In genomic region chr4:169010125-169011023, GRCh38 we compare ENCODE assay signal across 1 cellular context.
TF ChIP-seq lines count a peak whose summit lies in the region.

Gene CBR4, minus strand, starts transcription at chr4:169010255. Its CDS starts 166 bp downstream, at chr4:169010089.

TF ChIP-seq in HepG2, 621 proteins besides CTCF, POLR2A, EP300 and RAD21 (continued from another document and continues in another):
- TF ChIP-seq HNF1B (CRISPR knock-in tag; IDR thresholded peaks at IDR 0.05): peak; percentile 69
- TF ChIP-seq ZNF780A (CRISPR knock-in tag; IDR thresholded peaks at IDR 0.05): no peak
- peak; percentile 40; the same call in 1 of the 2 replicates for TF ChIP-seq TBX2 (CRISPR knock-in tag; IDR thresholded peaks at IDR 0.05; ENCODE audit: borderline replicate concordance)
- TF ChIP-seq ZNF121 (CRISPR knock-in tag; IDR thresholded peaks at IDR 0.05): 0 out of 2 replicates have a peak, but pooled peaks have one; percentile 9
- no peak for TF ChIP-seq CSRNP2 (CRISPR knock-in tag; conservative IDR thresholded peaks at IDR 0.05; ENCODE audit: low read depth)
- TF ChIP-seq TFDP1 (CRISPR knock-in tag; IDR thresholded peaks at IDR 0.05; ENCODE audit: borderline replicate concordance): peak; percentile 59
- TF ChIP-seq RFX1 (IDR thresholded peaks at IDR 0.05): no peak
- TF ChIP-seq MEIS1 (CRISPR knock-in tag; IDR thresholded peaks at IDR 0.05; ENCODE audit: borderline replicate concordance): peak; percentile 32; the same call in 1 of the 2 replicates
- 0 out of 2 replicates have a peak, but pooled peaks have one; percentile 26 for TF ChIP-seq HOXD1 (CRISPR knock-in tag; IDR thresholded peaks at IDR 0.05)
- TF ChIP-seq SIN3A (IDR thresholded peaks at IDR 0.05; ENCODE audit: borderline replicate concordance, low read depth, low read length): peak; percentile 64; the same call in 1 of the 2 replicates
- TF ChIP-seq HMG20B (CRISPR knock-in tag; conservative IDR thresholded peaks at IDR 0.05): no peak
- TF ChIP-seq POLR2AphosphoS5 (IDR thresholded peaks at IDR 0.05; ENCODE audit: low read depth, low read length): peak; percentile 92
- TF ChIP-seq ZNF451 (CRISPR knock-in tag; IDR thresholded peaks at IDR 0.05): no peak
- TF ChIP-seq TP53 (CRISPR knock-in tag; conservative IDR thresholded peaks at IDR 0.05): no peak
- TF ChIP-seq FOXA1 (IDR thresholded peaks at IDR 0.05): no peak
- TF ChIP-seq FOXA1 (CRISPR knock-in tag; IDR thresholded peaks at IDR 0.05): peak; percentile 7; the same call in 1 of the 2 replicates
- TF ChIP-seq THAP11 (CRISPR knock-in tag; IDR thresholded peaks at IDR 0.05): peak; percentile 98
- TF ChIP-seq ZSCAN21 (CRISPR knock-in tag; IDR thresholded peaks at IDR 0.05; ENCODE audit: borderline replicate concordance): peak; percentile 70; the same call in 1 of the 2 replicates
- no peak for TF ChIP-seq NFE2L2 (IDR thresholded peaks at IDR 0.05; ENCODE audit: low read length)
- no peak for TF ChIP-seq ATF7-NPFF (CRISPR knock-in tag; IDR thresholded peaks at IDR 0.05; ENCODE audit: low read depth)
- TF ChIP-seq ZNF770 (CRISPR knock-in tag; IDR thresholded peaks at IDR 0.05): 0 out of 2 replicates have a peak, but pooled peaks have one; percentile 32
- TF ChIP-seq PPARG (CRISPR knock-in tag; conservative IDR thresholded peaks at IDR 0.05): no peak
- 0 out of 2 replicates have a peak, but pooled peaks have one; percentile 46 for TF ChIP-seq ZFP37 (CRISPR knock-in tag; IDR thresholded peaks at IDR 0.05; ENCODE audit: borderline replicate concordance)
- peak; percentile 69 for TF ChIP-seq ZBTB34 (CRISPR knock-in tag; IDR thresholded peaks at IDR 0.05)
- TF ChIP-seq GATAD2A (CRISPR knock-in tag; IDR thresholded peaks at IDR 0.05): peak; percentile 17; the same call in 1 of the 2 replicates
- TF ChIP-seq ZNF503 (CRISPR knock-in tag; IDR thresholded peaks at IDR 0.05): no peak
- no peak; the same call in 1 of the 2 replicates for TF ChIP-seq ZNF33B (CRISPR knock-in tag; IDR thresholded peaks at IDR 0.05)
- TF ChIP-seq TARDBP (CRISPR knock-in tag; IDR thresholded peaks at IDR 0.05): peak; percentile 88
- TF ChIP-seq POGZ (CRISPR knock-in tag; IDR thresholded peaks at IDR 0.05): no peak; the same call in 1 of the 2 replicates
- no peak for TF ChIP-seq GRHL1 (CRISPR knock-in tag; conservative IDR thresholded peaks at IDR 0.05)
- no peak for TF ChIP-seq ZNF570 (CRISPR knock-in tag; IDR thresholded peaks at IDR 0.05; ENCODE audit: borderline replicate concordance)
- no peak for TF ChIP-seq POGK (CRISPR knock-in tag; conservative IDR thresholded peaks at IDR 0.05)
- TF ChIP-seq RBAK (CRISPR knock-in tag; IDR thresholded peaks at IDR 0.05): no peak
- peak; percentile 73 for TF ChIP-seq SAP130 (CRISPR knock-in tag; IDR thresholded peaks at IDR 0.05; ENCODE audit: low read depth)
- TF ChIP-seq ZNF230 (CRISPR knock-in tag; IDR thresholded peaks at IDR 0.05): peak; percentile 69; the same call in 1 of the 2 replicates
- TF ChIP-seq ZNF441 (CRISPR knock-in tag; IDR thresholded peaks at IDR 0.05; ENCODE audit: borderline replicate concordance): no peak
- TF ChIP-seq IRX3 (CRISPR knock-in tag; IDR thresholded peaks at IDR 0.05; ENCODE audit: borderline replicate concordance, low read depth): 0 out of 2 replicates have a peak, but pooled peaks have one; percentile 68
- peak; percentile 39 for TF ChIP-seq ZEB1 (IDR thresholded peaks at IDR 0.05; ENCODE audit: insufficient replicate concordance, low read depth)
- TF ChIP-seq ZNF709 (CRISPR knock-in tag; IDR thresholded peaks at IDR 0.05): 0 out of 2 replicates have a peak, but pooled peaks have one; percentile 50
- TF ChIP-seq ZNF383 (CRISPR knock-in tag; IDR thresholded peaks at IDR 0.05; ENCODE audit: borderline replicate concordance): 0 out of 2 replicates have a peak, but pooled peaks have one; percentile 28
- peak; percentile 82 for TF ChIP-seq SALL1 (CRISPR knock-in tag; IDR thresholded peaks at IDR 0.05)
- peak; percentile 55; the same call in 1 of the 2 replicates for TF ChIP-seq ZNF501 (CRISPR knock-in tag; IDR thresholded peaks at IDR 0.05)
- peak; percentile 38; the same call in 1 of the 2 replicates for TF ChIP-seq NFYC (CRISPR knock-in tag; IDR thresholded peaks at IDR 0.05)
- no peak for TF ChIP-seq KLF16 (CRISPR knock-in tag; IDR thresholded peaks at IDR 0.05)
- peak; percentile 21; the same call in 1 of the 2 replicates for TF ChIP-seq MYC (CRISPR knock-in tag; IDR thresholded peaks at IDR 0.05; ENCODE audit: borderline replicate concordance)
- no peak for TF ChIP-seq ZNF101 (CRISPR knock-in tag; IDR thresholded peaks at IDR 0.05; ENCODE audit: borderline replicate concordance, low read depth)
- 0 out of 2 replicates have a peak, but pooled peaks have one; percentile 55 for TF ChIP-seq ZNF598 (CRISPR knock-in tag; IDR thresholded peaks at IDR 0.05; ENCODE audit: borderline replicate concordance)
- peak; percentile 30; the same call in 1 of the 2 replicates for TF ChIP-seq PITX1 (CRISPR knock-in tag; IDR thresholded peaks at IDR 0.05)
- TF ChIP-seq JUND (CRISPR knock-in tag; IDR thresholded peaks at IDR 0.05): no peak
- 0 out of 2 replicates have a peak, but pooled peaks have one; percentile 70 for TF ChIP-seq ZNF616 (CRISPR knock-in tag; IDR thresholded peaks at IDR 0.05; ENCODE audit: low read depth)
- 0 out of 2 replicates have a peak, but pooled peaks have one; percentile 33 for TF ChIP-seq KLF9 (CRISPR knock-in tag; IDR thresholded peaks at IDR 0.05; ENCODE audit: low read depth)
- TF ChIP-seq ARNTL (CRISPR knock-in tag; IDR thresholded peaks at IDR 0.05): no peak
- TF ChIP-seq KDM3A (CRISPR knock-in tag; IDR thresholded peaks at IDR 0.05; ENCODE audit: low read depth): no peak
- 0 out of 2 replicates have a peak, but pooled peaks have one; percentile 16 for TF ChIP-seq CHD2 (IDR thresholded peaks at IDR 0.05; ENCODE audit: low read depth, low read length)
- TF ChIP-seq ZNF263 (CRISPR knock-in tag; IDR thresholded peaks at IDR 0.05): no peak
- no peak for TF ChIP-seq ZBTB2 (CRISPR knock-in tag; IDR thresholded peaks at IDR 0.05; ENCODE audit: low read depth)
- TF ChIP-seq HOXA3 (CRISPR knock-in tag; IDR thresholded peaks at IDR 0.05): peak; percentile 76; the same call in 1 of the 2 replicates
- TF ChIP-seq MTA3 (CRISPR knock-in tag; IDR thresholded peaks at IDR 0.05): no peak
- TF ChIP-seq ZNF567 (CRISPR knock-in tag; IDR thresholded peaks at IDR 0.05; ENCODE audit: borderline replicate concordance): 0 out of 2 replicates have a peak, but pooled peaks have one; percentile 38
